ENCODE assay signal across 8 cellular contexts in genomic region chr14:61478971-61479473, GRCh38.
DNase-seq lines count a peak whose midpoint lies in the region; ATAC-seq, FAIRE-seq and TF ChIP-seq lines count a peak whose summit lies in the region.

No MANE protein-coding gene starts in this region.

- no peak for FAIRE-seq in A549 (lab: Jason Lieb, UNC)

- TF ChIP-seq EP300 in A549 (IDR thresholded peaks at IDR 0.05) = no peak

- ATAC-seq in A549 = no peak
- ATAC-seq in GM19351 (IDR thresholded peaks at IDR 0.05; ENCODE audit: unreplicated experiment) = peak; percentile 48
- ATAC-seq in HG03442 (IDR thresholded peaks at IDR 0.05; ENCODE audit: unreplicated experiment) = peak; percentile 37
- ATAC-seq in activated naive CD8-positive, alpha-beta T cell treated with anti-CD3 and anti-CD28 coated beads, Interleukin-2, amount 50 U/mL, for 24 hours = peak; percentile 20
- peak; percentile 6 for ATAC-seq in stimulated activated naive CD8-positive, alpha-beta T cell treated with anti-CD3 and anti-CD28 coated beads, Interleukin-15, Interleukin-2, amounts not matched to agents 100 U/mL and 50 U/mL, for 24 hours
- no peak for ATAC-seq in HG03457 (IDR thresholded peaks at IDR 0.05; ENCODE audit: unreplicated experiment)

- CTCF ChIA-PET in A549 (lab: Yijun Ruan, JAX) = interaction anchor here (0.9 to 2.6 kb wide), 7 partner anchors 10 to 647 kb away, joined by 3 to 10 read pairs (median 4); no protein-coding TSS in a partner anchor

- peaks cover 73% of the 10 kb centered on the region for H3K36me3 Mint-ChIP-seq in activated naive CD8-positive, alpha-beta T cell treated with anti-CD3 and anti-CD28 coated beads, Interleukin-2, amount 50 U/mL, for 24 hours (ENCODE audit: low read depth)

- no peak for TF ChIP-seq RAD21 in A549 (conservative IDR thresholded peaks at IDR 0.05 in 1 of 2, IDR thresholded peaks at IDR 0.05 in 1 of 2)

- peak overlapping the region; percentile 66; the same call in 2 of the 3 replicates for H3K4me2 ChIP-seq in A549

- H3K27ac Mint-ChIP-seq in activated naive CD8-positive, alpha-beta T cell treated with anti-CD3 and anti-CD28 coated beads, Interleukin-2, amount 50 U/mL, for 24 hours = peak overlapping the region; percentile 96

- H3K27ac ChIP-seq in A549 = peak overlapping the region; percentile 91 to 96

- DNase-seq in A549 (ENCODE audit: low read depth in 1 of 2, low spot score in 1 of 2) (no peak), NCI-H446 treated with DMSO at 0.1 percent for 48 hours (lab: John Stamatoyannopoulos, UW) (no peak), MG63 (no peak)
- DNase-seq in activated naive CD8-positive, alpha-beta T cell treated with anti-CD3 and anti-CD28 coated beads, Interleukin-2, amount 50 U/mL, for 24 hours = no peak
- peak; percentile 46 for DNase-seq in stimulated activated naive CD8-positive, alpha-beta T cell treated with anti-CD3 and anti-CD28 coated beads, Interleukin-15, Interleukin-2, amounts not matched to agents 100 U/mL and 50 U/mL, for 24 hours

- H3K4me3 ChIP-seq in A549 (no peak overlapping the region), MG63 (no peak overlapping the region)

- TF ChIP-seq CTCF in A549 (IDR thresholded peaks at IDR 0.05) = no peak

- H3K4me3 Mint-ChIP-seq in activated naive CD8-positive, alpha-beta T cell treated with anti-CD3 and anti-CD28 coated beads, Interleukin-2, amount 50 U/mL, for 24 hours = peak overlapping the region; percentile 73

- H3K9me3 ChIP-seq in A549 (no peaks in the 10 kb centered on the region), MG63 (no peaks in the 10 kb centered on the region)

- 90% methylated on average over 6 of the region's 6 CpGs for WGBS in A549 (ENCODE audit: missing lambda C conversion rate)

- H3K27me3 ChIP-seq in MG63 = no peaks in the 10 kb centered on the region

- H3K4me1 Mint-ChIP-seq in activated naive CD8-positive, alpha-beta T cell treated with anti-CD3 and anti-CD28 coated beads, Interleukin-2, amount 50 U/mL, for 24 hours = peaks cover 94% of the 10 kb centered on the region

- H3K27me3 Mint-ChIP-seq in activated naive CD8-positive, alpha-beta T cell treated with anti-CD3 and anti-CD28 coated beads, Interleukin-2, amount 50 U/mL, for 24 hours = peaks cover 3% of the 10 kb centered on the region

- TF ChIP-seq POLR2A in A549 (IDR thresholded peaks at IDR 0.05; ENCODE audit: low read length) = no peak

- H3K9me3 Mint-ChIP-seq in activated naive CD8-positive, alpha-beta T cell treated with anti-CD3 and anti-CD28 coated beads, Interleukin-2, amount 50 U/mL, for 24 hours = no peaks in the 10 kb centered on the region

- POLR2A ChIA-PET in A549 (lab: Yijun Ruan, JAX) = interaction anchor here (1.4 kb wide), 1 partner anchor 45 kb away, joined by 3 read pairs; no protein-coding TSS in a partner anchor

- H3K36me3 ChIP-seq in MG63 = no peaks in the 10 kb centered on the region

- peaks cover 84% of the 10 kb centered on the region for H3K4me1 ChIP-seq in A549

TF ChIP-seq in A549, 52 proteins besides CTCF, POLR2A, EP300 and RAD21:
- TF ChIP-seq CHD2 (IDR thresholded peaks at IDR 0.05; ENCODE audit: low read length, partially characterized antibody) = no peak
- TF ChIP-seq HOXB5 (CRISPR knock-in tag; IDR thresholded peaks at IDR 0.05) = no peak
- TF ChIP-seq EHMT2 (IDR thresholded peaks at IDR 0.05; ENCODE audit: low read depth) = no peak
- TF ChIP-seq PBX3 (IDR thresholded peaks at IDR 0.05) = no peak
- no peak for TF ChIP-seq ESRRA (IDR thresholded peaks at IDR 0.05; ENCODE audit: borderline replicate concordance, low read length)
- no peak for TF ChIP-seq CBX8 (IDR thresholded peaks at IDR 0.05)
- TF ChIP-seq, protein P1, sequence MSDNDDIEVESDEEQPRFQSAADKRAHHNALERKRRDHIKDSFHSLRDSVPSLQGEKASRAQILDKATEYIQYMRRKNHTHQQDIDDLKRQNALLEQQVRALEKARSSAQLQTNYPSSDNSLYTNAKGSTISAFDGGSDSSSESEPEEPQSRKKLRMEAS (IDR thresholded peaks at IDR 0.05) = no peak

Comparison
In these comparisons a context has a peak if more than half of its experiments do, and no peak if none do; other contexts are left out.
1. ATAC-seq: peak in GM19351 (single experiment), HG03442 (single experiment), activated naive CD8-positive, alpha-beta T cell treated with anti-CD3 and anti-CD28 coated beads, Interleukin-2, amount 50 U/mL, for 24 hours (single experiment) and stimulated activated naive CD8-positive, alpha-beta T cell treated with anti-CD3 and anti-CD28 coated beads, Interleukin-15, Interleukin-2, amounts not matched to agents 100 U/mL and 50 U/mL, for 24 hours (single experiment); none in A549 (0 of 2) and HG03457 (single experiment).